ENCODE assay signal across 15 cellular contexts in the genomic region with DNA sequence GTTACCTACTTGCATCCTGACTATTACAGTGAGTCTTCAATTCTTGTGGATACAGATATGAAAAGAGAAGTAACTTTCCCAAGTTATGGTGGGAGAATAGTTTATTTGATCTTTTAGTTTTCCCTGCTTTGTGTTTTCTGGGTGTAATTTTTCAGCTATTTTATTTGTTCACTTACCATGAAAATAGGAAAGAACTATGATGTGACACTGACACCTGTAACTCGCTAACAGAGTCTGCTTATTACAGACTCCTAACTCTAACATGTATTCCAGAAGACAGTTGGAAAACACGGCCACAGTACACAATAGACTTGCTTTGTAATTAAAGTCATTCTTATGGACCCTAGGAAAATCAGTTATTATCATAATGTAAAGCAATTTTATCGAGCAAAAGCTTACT.
A peak's percentile ranks its signal among the peaks of the same experiment; 100 is the strongest.
DNase-seq lines count a peak whose midpoint lies in the region; ATAC-seq, FAIRE-seq and TF ChIP-seq lines count a peak whose summit lies in the region.
"Had no signal": no experiment of that assay in that cellular context is flagged by ENCODE, and none has a peak within 500 bp of the region (broad histone marks: within the 10 kb centered on the region; RNA-seq: fewer than 3 reads in every experiment).

No MANE protein-coding gene starts in this region.

- no peak for DNase-seq in A549 (ENCODE audit: low read depth in 1 of 2, low spot score in 1 of 2)
- DNase-seq in caudate nucleus (lab: John Stamatoyannopoulos, UW), result no peak
- DNase-seq in substantia nigra (lab: John Stamatoyannopoulos, UW), result no peak
- no peak for DNase-seq in MM.1S
- no peak for DNase-seq in nucleus accumbens (lab: John Stamatoyannopoulos, UW)
- DNase-seq: 8988T; ACHN; Calu3; CD4-positive, alpha-beta T cell; DMS 273 treated with DMSO at 0.1 percent for 48 hours; GM23248 had no signal

- TF ChIP-seq CTCF in A549 (IDR thresholded peaks at IDR 0.05), result no peak
- no peak for TF ChIP-seq CTCF in MM.1S (IDR thresholded peaks at IDR 0.05; ENCODE audit: low read length)

- CTCF ChIA-PET in A549 (lab: Yijun Ruan, JAX), result no interaction called here

- no peaks in the 10 kb centered on the region for H3K36me3 ChIP-seq in MM.1S (replicated peaks; ENCODE audit: insufficient read depth, low read length)

- H4K20me1 ChIP-seq in MM.1S (ENCODE audit: insufficient read depth, low read length), result no peaks in the 10 kb centered on the region

- no peak for TF ChIP-seq RAD21 in A549 (conservative IDR thresholded peaks at IDR 0.05 in 1 of 2, IDR thresholded peaks at IDR 0.05 in 1 of 2)

- no peaks in the 10 kb centered on the region for H3K9me3 ChIP-seq in A549
- no peaks in the 10 kb centered on the region for H3K9me3 ChIP-seq in MM.1S (replicated peaks; ENCODE audit: insufficient read depth, low read length)

- H3K4me3 ChIP-seq in A549 (no peak overlapping the region), MM.1S (ENCODE audit: low read length) (no peak overlapping the region)
- H3K4me3 ChIP-seq: GM23248 had no signal

- POLR2A ChIA-PET in A549 (lab: Yijun Ruan, JAX), result no interaction called here

- H3F3A ChIP-seq in MM.1S (ENCODE audit: insufficient read depth, low read length), result no peaks in the 10 kb centered on the region

- no peak overlapping the region for H2AFZ ChIP-seq in MM.1S (ENCODE audit: low read length)
- H2AFZ ChIP-seq: GM23248 had no signal

- FAIRE-seq in A549 (lab: Jason Lieb, UNC), result peak; percentile 32
- FAIRE-seq: H54 had no signal

- H3K27me3 ChIP-seq in layer of hippocampus (ENCODE audit: control insufficient read depth, insufficient read depth, low read length) (no peaks in the 10 kb centered on the region), MM.1S (replicated peaks; ENCODE audit: insufficient read depth, low read length) (no peaks in the 10 kb centered on the region)

- no peaks in the 10 kb centered on the region for H3K79me2 ChIP-seq in MM.1S (ENCODE audit: low read length)

- no peaks in the 10 kb centered on the region for H3K4me1 ChIP-seq in A549
- H3K4me1 ChIP-seq in MM.1S (ENCODE audit: low read length), result no peaks in the 10 kb centered on the region

- H3K9ac ChIP-seq in MM.1S (ENCODE audit: low read length), result no peak overlapping the region
- H3K9ac ChIP-seq: GM23248 had no signal

- H3K27ac ChIP-seq in A549 (no peak overlapping the region), caudate nucleus (ENCODE audit: low read depth, low read length) (peak overlapping the region; percentile 60), layer of hippocampus (ENCODE audit: low read depth, low read length) (peak overlapping the region; percentile 54), substantia nigra (ENCODE audit: low read depth, low read length, poor library complexity, severe bottlenecking) (peak overlapping the region; percentile 69), MM.1S (ENCODE audit: low read length) (no peak overlapping the region)
- H3K27ac ChIP-seq: GM23248 had no signal

- no peak for ATAC-seq in A549
- no peak for ATAC-seq in GM21717 (IDR thresholded peaks at IDR 0.05; ENCODE audit: unreplicated experiment)
- ATAC-seq: HCT116 had no signal

- TF ChIP-seq POLR2A in A549 (IDR thresholded peaks at IDR 0.05; ENCODE audit: low read length), result no peak

- H3K4me2 ChIP-seq in A549 (no peak overlapping the region), MM.1S (ENCODE audit: low read depth, low read length) (no peak overlapping the region)

- no peak for TF ChIP-seq EP300 in A549 (IDR thresholded peaks at IDR 0.05)

- WGBS in A549 (ENCODE audit: missing lambda C conversion rate), result 8% methylated on average over 3 of the region's 3 CpGs

- no peaks in the 10 kb centered on the region for H3K9me2 ChIP-seq in MM.1S (replicated peaks; ENCODE audit: insufficient read depth, low read length)

TF ChIP-seq in A549, 52 proteins besides CTCF, POLR2A, EP300 and RAD21:
- TF ChIP-seq EHF (CRISPR knock-in tag; IDR thresholded peaks at IDR 0.05), result no peak
- no peak for TF ChIP-seq HDAC2 (IDR thresholded peaks at IDR 0.05)
- no peak for TF ChIP-seq RARB (CRISPR knock-in tag; IDR thresholded peaks at IDR 0.05)
- no peak for TF ChIP-seq HEYL (CRISPR knock-in tag; IDR thresholded peaks at IDR 0.05)
- TF ChIP-seq CBX2 (IDR thresholded peaks at IDR 0.05; ENCODE audit: borderline replicate concordance, low read depth), result no peak
- TF ChIP-seq SREBF2 (IDR thresholded peaks at IDR 0.05), result no peak
- no peak for TF ChIP-seq FOSB (CRISPR knock-in tag; IDR thresholded peaks at IDR 0.05)
- TF ChIP-seq KDM1A (IDR thresholded peaks at IDR 0.05; ENCODE audit: low read depth), result no peak
- no peak for TF ChIP-seq TP53 (CRISPR knock-in tag; IDR thresholded peaks at IDR 0.05)
- TF ChIP-seq KDM5A (IDR thresholded peaks at IDR 0.05), result no peak
- TF ChIP-seq NR3C1 (IDR thresholded peaks at IDR 0.05), result no peak
- no peak for TF ChIP-seq MAX (IDR thresholded peaks at IDR 0.05)
- TF ChIP-seq EHMT2 (IDR thresholded peaks at IDR 0.05; ENCODE audit: low read depth), result no peak

Comparison
In these comparisons a context has a peak if more than half of its experiments do, and no peak if none do; other contexts are left out.
1. H3K27ac ChIP-seq: peak in caudate nucleus (single experiment), layer of hippocampus (single experiment) and substantia nigra (single experiment); none in A549 (0 of 2) and MM.1S (single experiment).